ENCODE assay signal across 11 cellular contexts in genomic region chr18:59055345-59056032, GRCh38.
DNase-seq lines count a peak whose midpoint lies in the region; ATAC-seq and TF ChIP-seq lines count a peak whose summit lies in the region.
"Had no signal": no experiment of that assay in that cellular context is flagged by ENCODE, and none has a peak within 500 bp of the region (broad histone marks: within the 10 kb centered on the region; RNA-seq: fewer than 3 reads in every experiment).

No MANE protein-coding gene starts in this region.

- H3K9me3 ChIP-seq in SK-N-MC (ENCODE audit: low read depth, low read length) (no peaks in the 10 kb centered on the region), suprapubic skin (no peaks in the 10 kb centered on the region)

- DNase-seq in H7 (peak; percentile 66), SK-N-MC (ENCODE audit: low read depth, low spot score) (no peak), fibroblast of villous mesenchyme (ENCODE audit: low read depth) (no peak), suprapubic skin (ENCODE audit: low spot score in 2 of 2) (no peak), SIG-M5 (lab: John Stamatoyannopoulos, UW) (no peak)
- DNase-seq: activated B cell treated with CpG ODN at 0.5 μM for 24 hours; effector CD4-positive, alpha-beta T cell; SHP77 treated with DMSO at 0.1 percent for 48 hours; stimulated activated CD4-positive, alpha-beta T cell treated with anti-CD3 and anti-CD28 coated beads, Interleukin-4, amount 100 ng/mL, for 4 hours had no signal

- H3K36me3 ChIP-seq in H7 (replicated peaks; ENCODE audit: control insufficient read depth, insufficient read depth, low read length): no peaks in the 10 kb centered on the region
- H3K36me3 ChIP-seq in SK-N-MC (ENCODE audit: insufficient read depth, low read length): no peaks in the 10 kb centered on the region
- H3K36me3 ChIP-seq in suprapubic skin: no peaks in the 10 kb centered on the region

- TF ChIP-seq CTCF in fibroblast of villous mesenchyme (IDR thresholded peaks at IDR 0.05; ENCODE audit: insufficient read depth, low read depth, low read length) (peak; percentile 26), suprapubic skin (IDR thresholded peaks at IDR 0.05) (no peak)

- H3K4me3 ChIP-seq in H7 (ENCODE audit: insufficient read depth, low read depth, low read length) (no peak overlapping the region), SK-N-MC (no peak overlapping the region), fibroblast of villous mesenchyme (ENCODE audit: low read depth, low read length) (no peak overlapping the region), suprapubic skin (no peak overlapping the region)

- no peak for ATAC-seq in HG03045 (IDR thresholded peaks at IDR 0.05; ENCODE audit: unreplicated experiment)
- ATAC-seq in GM18870 (IDR thresholded peaks at IDR 0.05; ENCODE audit: unreplicated experiment): no peak

- H3K27ac ChIP-seq in SK-N-MC: peak overlapping the region; percentile 92
- H3K27ac ChIP-seq in suprapubic skin: peak overlapping the region; percentile 51

- H3K4me1 ChIP-seq in suprapubic skin: peaks cover 19% of the 10 kb centered on the region

- TF ChIP-seq POLR2A in suprapubic skin (IDR thresholded peaks at IDR 0.05): no peak

- no peak overlapping the region for H3K9ac ChIP-seq in SK-N-MC (ENCODE audit: insufficient read length)

- 99% methylated on average over 4 of the region's 4 CpGs for WGBS in suprapubic skin

- TF ChIP-seq EP300 in suprapubic skin (IDR thresholded peaks at IDR 0.05): no peak

- H3K27me3 ChIP-seq in H7 (ENCODE audit: control insufficient read depth, insufficient read depth, low read length): no peaks in the 10 kb centered on the region
- no peaks in the 10 kb centered on the region for H3K27me3 ChIP-seq in suprapubic skin
